12 cellular contexts compared by ENCODE assay signal in genomic region chr11:65695459-65696241, GRCh38. TPM values are rescaled to one million over a fixed set of nuclear protein-coding genes. Genes with fewer than 3 reads are reported as not detected.
DNase-seq lines count a peak whose midpoint lies in the region; ATAC-seq and FAIRE-seq lines count a peak whose summit lies in the region.
"Had no signal": no experiment of that assay in that cellular context is flagged by ENCODE, and none has a peak within 500 bp of the region (broad histone marks: within the 10 kb centered on the region; RNA-seq: fewer than 3 reads in every experiment).

No MANE protein-coding gene starts in this region.

- H3K4me1 Mint-ChIP-seq in CD4-positive, alpha-beta memory T cell = no peaks in the 10 kb centered on the region

- peak; percentile 38 for DNase-seq in NCI-H1048 (lab: John Stamatoyannopoulos, UW)
- peak; percentile 93 for DNase-seq in NCI-H774 (lab: John Stamatoyannopoulos, UW)
- peak; percentile 88 for DNase-seq in globus pallidus (ENCODE audit: low spot score)
- peak; percentile 47 for DNase-seq in small intestine
- no peak for DNase-seq in CD4-positive, alpha-beta memory T cell
- DNase-seq in ecto neural progenitor cell (ENCODE audit: low spot score) = no peak
- DNase-seq in GM19238 (ENCODE audit: insufficient read length, low spot score) = no peak
- DNase-seq: activated T-cell treated with anti-CD3 and anti-CD28 coated beads for 4 hours, GDM1 had no signal

- H3K4me3 ChIP-seq in small intestine (ENCODE audit: low read depth in 1 of 2, low read length in 2 of 2) = no peak overlapping the region
- no peak overlapping the region for H3K4me3 ChIP-seq in CD4-positive, alpha-beta memory T cell (ENCODE audit: low read length in 2 of 2)

- no peaks in the 10 kb centered on the region for H3K36me3 ChIP-seq in small intestine (ENCODE audit: control insufficient read depth in 2 of 2, insufficient read depth in 2 of 2, low read length in 2 of 2)
- H3K36me3 ChIP-seq in CD4-positive, alpha-beta memory T cell (ENCODE audit: insufficient read depth, low read length) = no peaks in the 10 kb centered on the region

- H3K9me3 Mint-ChIP-seq in CD4-positive, alpha-beta memory T cell = no peaks in the 10 kb centered on the region

- no peaks in the 10 kb centered on the region for H3K36me3 Mint-ChIP-seq in CD4-positive, alpha-beta memory T cell

- intact Hi-C loops in CD4-positive, alpha-beta memory T cell (cut with micrococcal nuclease) = no loop called here

- WGBS in small intestine, 3 donors = 24 to 54% (median 40%) methylated on average over 12 of the region's 12 CpGs

- H3K27ac Mint-ChIP-seq in CD4-positive, alpha-beta memory T cell = no peak overlapping the region

- no peaks in the 10 kb centered on the region for H3K27me3 ChIP-seq in small intestine (ENCODE audit: control insufficient read depth in 2 of 2, insufficient read depth in 2 of 2, low read length in 2 of 2)
- no peaks in the 10 kb centered on the region for H3K27me3 ChIP-seq in CD4-positive, alpha-beta memory T cell (ENCODE audit: insufficient read depth, low read length)

- no peaks in the 10 kb centered on the region for H3K4me1 ChIP-seq in small intestine (ENCODE audit: control insufficient read depth in 2 of 2, insufficient read depth in 1 of 2, low read depth in 1 of 2, low read length in 1 of 2)
- no peaks in the 10 kb centered on the region for H3K4me1 ChIP-seq in CD4-positive, alpha-beta memory T cell (ENCODE audit: insufficient read depth, low read length)

- peaks cover 0 to 1% of the 10 kb centered on the region in 2 donors for H3K27me3 Mint-ChIP-seq in CD4-positive, alpha-beta memory T cell

- CTCF ChIA-PET in CD4-positive, alpha-beta memory T cell (lab: Charles Lee; ENCODE audit: partially characterized antibody) = interaction anchor here (0.6 to 1.2 kb wide), 3 partner anchors 9 to 177 kb away, joined by 3 read pairs; no protein-coding TSS in a partner anchor

- no peak overlapping the region for H3K4me3 Mint-ChIP-seq in CD4-positive, alpha-beta memory T cell

- no peak for FAIRE-seq in small intestine (lab: Jason Lieb, UNC)

- H3K27ac ChIP-seq in small intestine (ENCODE audit: low read depth in 1 of 2, low read length in 1 of 2) = peak overlapping the region in 1 of 2 donors; percentile 46
- no peak overlapping the region for H3K27ac ChIP-seq in CD4-positive, alpha-beta memory T cell (ENCODE audit: low read depth, low read length)
- H3K27ac ChIP-seq: HL-60, RWPE1 had no signal

- ATAC-seq in GM18520 (IDR thresholded peaks at IDR 0.05; ENCODE audit: unreplicated experiment) = no peak

- H3K9me3 ChIP-seq in small intestine (ENCODE audit: control insufficient read depth, low read depth) = no peaks in the 10 kb centered on the region
- no peaks in the 10 kb centered on the region for H3K9me3 ChIP-seq in CD4-positive, alpha-beta memory T cell (ENCODE audit: control insufficient read depth in 1 of 2, low read length in 2 of 2)

- POLR2A ChIA-PET in CD4-positive, alpha-beta memory T cell (lab: Charles Lee; ENCODE audit: partially characterized antibody) = no interaction called here

RNA-seq across cellular contexts. Expression of gene KAT5, which starts 16.4 kb away (rescaled TPM):
- 10 to 100 TPM; 68.2 to 76.7 (median 73.9) TPM for polyA plus RNA-seq in small intestine
- 100 to 1,000 TPM in 1 of 2 experiments, 10 to 100 TPM in 1; 93.5 to 106 TPM for total RNA-seq in CD4-positive, alpha-beta memory T cell
- 10 to 100 TPM; 45.4 to 61.5 TPM for polyA plus RNA-seq in CD4-positive, alpha-beta memory T cell

RNA-seq across cellular contexts. Expression of gene RNASEH2C, which starts 24.9 kb away (rescaled TPM):
- polyA plus RNA-seq in small intestine = 10 to 100 TPM; 50.1 to 65.1 (median 50.3) TPM
- 10 to 100 TPM; 69.1 to 69.7 TPM for total RNA-seq in CD4-positive, alpha-beta memory T cell
- polyA plus RNA-seq in CD4-positive, alpha-beta memory T cell = 10 to 100 TPM; 61.4 to 74.2 TPM

RNA-seq across cellular contexts. Expression of gene RELA, which starts 32.9 kb away (rescaled TPM):
- polyA plus RNA-seq in small intestine = 10 to 100 TPM; 32.2 to 40.5 (median 33.0) TPM
- total RNA-seq in CD4-positive, alpha-beta memory T cell = 100 to 1,000 TPM; 170 to 173 TPM
- 10 to 100 TPM; 36.5 to 74.7 TPM for polyA plus RNA-seq in CD4-positive, alpha-beta memory T cell

RNA-seq across cellular contexts. Expression of gene SIPA1, which starts 57.7 kb away (rescaled TPM):
- polyA plus RNA-seq in small intestine = 10 to 100 TPM; 21.7 to 45.2 (median 41.1) TPM
- total RNA-seq in CD4-positive, alpha-beta memory T cell = 100 to 1,000 TPM; 150 to 169 TPM
- 100 to 1,000 TPM in 1 of 2 donors, 10 to 100 TPM in 1; 50.1 to 204 TPM for polyA plus RNA-seq in CD4-positive, alpha-beta memory T cell

Comparison
In these comparisons a context has a peak if more than half of its experiments do, and no peak if none do; other contexts are left out.
1. DNase-seq: peak in NCI-H1048 (single experiment), NCI-H774 (single experiment), globus pallidus (single experiment) and small intestine (single experiment); none in CD4-positive, alpha-beta memory T cell (0 of 5), ecto neural progenitor cell (single experiment) and GM19238 (single experiment).